Comparison of ENCODE assay signal across 26 cellular contexts in the genomic region with DNA sequence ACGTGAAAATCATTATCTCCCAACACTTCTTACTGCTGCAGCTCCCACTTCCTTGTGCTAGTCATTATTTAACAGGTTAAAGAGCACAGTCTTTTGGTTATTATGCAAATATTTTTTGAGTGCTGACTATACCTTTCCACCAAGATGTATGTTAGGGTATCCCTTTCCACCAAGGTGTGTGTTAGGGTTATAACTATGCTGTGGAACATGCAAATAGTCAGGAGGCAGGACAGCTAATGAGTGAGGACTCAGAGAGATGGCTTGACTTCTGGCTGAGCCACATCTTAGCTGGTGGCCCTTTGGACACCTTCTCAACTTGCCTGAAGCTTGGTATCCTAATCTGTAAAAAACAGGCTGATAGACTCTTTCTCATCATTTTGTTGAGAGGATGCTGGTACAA.
"Had no signal": no experiment of that assay in that cellular context is flagged by ENCODE, and none has a peak within 500 bp of the region (broad histone marks: within the 10 kb centered on the region; RNA-seq: fewer than 3 reads in every experiment).

No MANE protein-coding gene starts in this region.

- H3K4me3 ChIP-seq: neural progenitor cell, ovary, psoas muscle, right lobe of liver, sigmoid colon, stomach, thoracic aorta, thyroid gland, tibial nerve, upper lobe of left lung, vagina had no signal

- H3K4me2 ChIP-seq: neural progenitor cell had no signal

- H3K4me1 Mint-ChIP-seq: stimulated activated effector memory CD8-positive, alpha-beta T cell treated with anti-CD3 and anti-CD28 coated beads, Interleukin-12 subunit alpha, Interleukin-12 subunit beta, amount 100 ng/mL, for 72 hours; stimulated activated naive B cell treated with anti-CD40 and anti-IgM and Interleukin-4, amounts not matched to agents 10 μg/mL and 1 μg/mL and 100 μg/mL, for 72 hours had no signal

- H2AFZ ChIP-seq: neural progenitor cell, parathyroid adenoma had no signal

- H3K9ac ChIP-seq: neural progenitor cell, parathyroid adenoma had no signal

- H3K4me3 Mint-ChIP-seq: natural killer cell treated with Interleukin-12 subunit alpha and Interleukin-12 subunit beta and Interleukin-15 and Interleukin-18, amount 100 ng/mL, for 72 hours; neural progenitor cell; stimulated activated effector memory CD8-positive, alpha-beta T cell treated with anti-CD3 and anti-CD28 coated beads, Interleukin-12 subunit alpha, Interleukin-12 subunit beta, amount 100 ng/mL, for 72 hours; stimulated activated naive B cell treated with anti-CD40 and anti-IgM and Interleukin-4, amounts not matched to agents 10 μg/mL and 1 μg/mL and 100 μg/mL, for 72 hours; stimulated activated naive CD8-positive, alpha-beta T cell treated with anti-CD3 and anti-CD28 coated beads, Interleukin-15, Interleukin-2, amounts not matched to agents 100 ng/mL and 50 ng/mL, for 24 hours had no signal

- ATAC-seq: natural killer cell treated with Interleukin-12 subunit alpha and Interleukin-12 subunit beta and Interleukin-15 and Interleukin-18, amount 100 ng/mL, for 72 hours; right cardiac atrium; right lobe of liver; stimulated activated effector memory CD8-positive, alpha-beta T cell treated with anti-CD3 and anti-CD28 coated beads, Interleukin-12 subunit alpha, Interleukin-12 subunit beta, amount 100 ng/mL, for 72 hours; stimulated activated naive B cell treated with anti-CD40 and anti-IgM and Interleukin-4, amounts not matched to agents 10 μg/mL and 1 μg/mL and 100 μg/mL, for 72 hours had no signal

- H3K4me1 ChIP-seq: neural progenitor cell, parathyroid adenoma, right lobe of liver, thyroid gland, upper lobe of left lung, vagina had no signal

- H3K36me3 Mint-ChIP-seq: neural progenitor cell; stimulated activated effector memory CD8-positive, alpha-beta T cell treated with anti-CD3 and anti-CD28 coated beads, Interleukin-12 subunit alpha, Interleukin-12 subunit beta, amount 100 ng/mL, for 72 hours had no signal

- H3K27me3 ChIP-seq: neural progenitor cell, ovary, right lobe of liver, sigmoid colon, stomach, thyroid gland, tibial nerve, upper lobe of left lung, vagina had no signal

- DNase-seq: occipital lobe; posterior cingulate gyrus; psoas muscle; right cardiac atrium; right lobe of liver; sigmoid colon; small intestine; stimulated activated CD4-positive, alpha-beta T cell treated with anti-CD3 and anti-CD28 coated beads, Interleukin-15, amount 100 ng/mL, for 24 hours; stimulated activated CD4-positive, alpha-beta T cell treated with anti-CD3 and anti-CD28 coated beads, Interleukin-2, amount 100 ng/mL, for 24 hours; stimulated activated CD4-positive, alpha-beta T cell treated with anti-CD3 and anti-CD28 coated beads, Interleukin-2, amount 100 ng/mL, for 48 hours; stimulated activated CD4-positive, alpha-beta T cell treated with anti-CD3 and anti-CD28 coated beads, Interleukin-4, amount 100 ng/mL, for 24 hours; stimulated activated naive B cell treated with anti-CD40 and anti-IgM and Interleukin-4, amounts not matched to agents 10 μg/mL and 1 μg/mL and 100 μg/mL, for 72 hours; stimulated activated naive CD4-positive, alpha-beta T cell treated with Interleukin-2 at 50 U/mL for 16 hours; thyroid gland; upper lobe of left lung had no signal

- H3K9me3 ChIP-seq: ovary, psoas muscle, right lobe of liver, sigmoid colon, stomach, thoracic aorta, thyroid gland, tibial nerve, upper lobe of left lung, vagina had no signal

- H3K27me3 Mint-ChIP-seq: natural killer cell treated with Interleukin-12 subunit alpha and Interleukin-12 subunit beta and Interleukin-15 and Interleukin-18, amount 100 ng/mL, for 72 hours; progenitor cell of endocrine pancreas; stimulated activated naive B cell treated with anti-CD40 and anti-IgM and Interleukin-4, amounts not matched to agents 10 μg/mL and 1 μg/mL and 100 μg/mL, for 72 hours; stimulated activated naive CD8-positive, alpha-beta T cell treated with anti-CD3 and anti-CD28 coated beads, Interleukin-15, Interleukin-2, amounts not matched to agents 100 ng/mL and 50 ng/mL, for 24 hours had no signal

- H3K27ac ChIP-seq: neural progenitor cell, ovary, parathyroid adenoma, psoas muscle, right lobe of liver, sigmoid colon, stomach, thoracic aorta, thyroid gland, tibial nerve, upper lobe of left lung, vagina had no signal

- H3K36me3 ChIP-seq: neural progenitor cell, ovary, right lobe of liver, sigmoid colon, stomach, thoracic aorta, thyroid gland, tibial nerve, upper lobe of left lung, vagina had no signal

- H3K27ac Mint-ChIP-seq: natural killer cell treated with Interleukin-12 subunit alpha and Interleukin-12 subunit beta and Interleukin-15 and Interleukin-18, amount 100 ng/mL, for 72 hours; neural progenitor cell; progenitor cell of endocrine pancreas; stimulated activated effector memory CD8-positive, alpha-beta T cell treated with anti-CD3 and anti-CD28 coated beads, Interleukin-12 subunit alpha, Interleukin-12 subunit beta, amount 100 ng/mL, for 72 hours; stimulated activated naive B cell treated with anti-CD40 and anti-IgM and Interleukin-4, amounts not matched to agents 10 μg/mL and 1 μg/mL and 100 μg/mL, for 72 hours; stimulated activated naive CD8-positive, alpha-beta T cell treated with anti-CD3 and anti-CD28 coated beads, Interleukin-15, Interleukin-2, amounts not matched to agents 100 ng/mL and 50 ng/mL, for 24 hours had no signal

- H3K9me3 Mint-ChIP-seq: neural progenitor cell; stimulated activated naive CD8-positive, alpha-beta T cell treated with anti-CD3 and anti-CD28 coated beads, Interleukin-15, Interleukin-2, amounts not matched to agents 100 ng/mL and 50 ng/mL, for 24 hours had no signal
